In the genomic region with DNA sequence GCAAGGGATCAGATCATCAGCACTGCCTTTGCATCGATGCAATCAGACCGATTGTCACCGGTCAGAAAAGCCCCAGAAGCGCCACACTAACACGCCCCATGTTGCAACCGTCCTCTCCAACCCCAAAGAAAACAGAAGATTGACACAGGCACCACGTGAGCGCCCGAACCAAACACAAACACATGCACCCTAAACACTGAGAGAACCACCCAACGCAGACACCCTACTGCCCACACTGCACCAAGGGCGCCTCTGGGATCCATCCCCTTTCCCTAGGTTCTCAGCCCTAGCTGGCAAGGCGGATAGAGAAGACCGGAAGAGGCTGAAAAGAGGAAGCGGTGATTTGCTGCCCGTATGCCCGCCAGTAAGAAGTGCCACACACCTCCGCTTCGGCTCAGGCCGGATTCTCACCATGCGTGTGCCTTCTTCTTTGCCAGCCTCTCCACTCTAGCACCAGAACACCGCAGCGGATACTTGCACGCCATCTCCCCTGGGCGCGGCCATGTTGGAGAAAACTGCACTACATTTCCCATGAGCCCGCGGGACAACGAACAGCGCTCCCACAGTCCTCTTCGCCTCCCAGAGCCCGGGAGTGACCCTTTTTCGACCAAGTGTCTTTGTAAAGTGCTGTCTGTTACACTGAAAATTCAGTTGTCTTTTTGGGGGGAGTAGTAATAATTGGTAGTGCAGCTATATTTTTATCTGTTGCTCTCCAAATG, we compare ENCODE assay signal across 8 cellular contexts. TPM values are rescaled to one million over a fixed set of nuclear protein-coding genes. Genes with fewer than 3 reads are reported as not detected.
DNase-seq lines count a peak whose midpoint lies in the region; ATAC-seq lines count a peak whose summit lies in the region.

Gene ALKBH8 (minus strand): TSS at position 517 of the 719 bp plus-strand sequence. CDS start 4,842 bp downstream, outside the sequence.

- peak; percentile 84 for ATAC-seq in GM19324 (IDR thresholded peaks at IDR 0.05; ENCODE audit: low FRiP score, unreplicated experiment)
- peak; percentile 72 for ATAC-seq in HG03457 (IDR thresholded peaks at IDR 0.05; ENCODE audit: unreplicated experiment)
- ATAC-seq in memory B cell (ENCODE audit: low read depth): peak; percentile 80

- CTCF ChIA-PET in activated CD4-positive, alpha-beta memory T cell treated with anti-CD3 and anti-CD28 coated beads, Interleukin-2, amount 10 ng/mL, durations not matched to agents 7 days and 5 days (lab: Charles Lee): interaction anchor here (1.0 to 6.2 kb wide), 5 partner anchors 10 to 123 kb away, joined by 3 to 58 read pairs (median 4); partner anchors contain the start of gene CWF19L2

- no peaks in the 10 kb centered on the region for H3K9me3 Mint-ChIP-seq in activated CD4-positive, alpha-beta memory T cell treated with anti-CD3 and anti-CD28 coated beads, Interleukin-2, amount 10 ng/mL, durations not matched to agents 7 days and 5 days
- H3K9me3 Mint-ChIP-seq in memory B cell: no peaks in the 10 kb centered on the region

- H3K4me3 Mint-ChIP-seq in activated CD4-positive, alpha-beta memory T cell treated with anti-CD3 and anti-CD28 coated beads, Interleukin-2, amount 10 ng/mL, durations not matched to agents 7 days and 5 days: peak within 1 kb of the TSS; percentile 92
- peak within 1 kb of the TSS; percentile 87 for H3K4me3 Mint-ChIP-seq in memory B cell

- H3K36me3 Mint-ChIP-seq in activated CD4-positive, alpha-beta memory T cell treated with anti-CD3 and anti-CD28 coated beads, Interleukin-2, amount 10 ng/mL, durations not matched to agents 7 days and 5 days (ENCODE audit: low read depth): no peaks in the 10 kb centered on the region
- H3K36me3 Mint-ChIP-seq in memory B cell: peaks cover 2% of the 10 kb centered on the region

- no peaks in the 10 kb centered on the region for H3K27me3 Mint-ChIP-seq in activated CD4-positive, alpha-beta memory T cell treated with anti-CD3 and anti-CD28 coated beads, Interleukin-2, amount 10 ng/mL, durations not matched to agents 7 days and 5 days
- no peaks in the 10 kb centered on the region for H3K27me3 Mint-ChIP-seq in memory B cell

- peaks cover 53% of the 10 kb centered on the region for H3K4me1 Mint-ChIP-seq in activated CD4-positive, alpha-beta memory T cell treated with anti-CD3 and anti-CD28 coated beads, Interleukin-2, amount 10 ng/mL, durations not matched to agents 7 days and 5 days
- peaks cover 34% of the 10 kb centered on the region for H3K4me1 Mint-ChIP-seq in memory B cell

- H3K27ac Mint-ChIP-seq in activated CD4-positive, alpha-beta memory T cell treated with anti-CD3 and anti-CD28 coated beads, Interleukin-2, amount 10 ng/mL, durations not matched to agents 7 days and 5 days: peak within 1 kb of the TSS; percentile 91
- peak within 1 kb of the TSS; percentile 91 for H3K27ac Mint-ChIP-seq in memory B cell

- DNase-seq in C1 segment of cervical spinal cord (lab: John Stamatoyannopoulos, UW): peak; percentile 21 to 83 (median 69)
- peak; percentile 78 for DNase-seq in NCI-H82 (lab: John Stamatoyannopoulos, UW)
- DNase-seq in activated CD4-positive, alpha-beta memory T cell treated with anti-CD3 and anti-CD28 coated beads, Interleukin-2, amount 10 ng/mL, durations not matched to agents 7 days and 5 days: peak; percentile 84
- DNase-seq in effector CD8-positive, alpha-beta T cell (lab: John Stamatoyannopoulos, UW): peak; percentile 56
- peak; percentile 62 to 70 for DNase-seq in memory B cell (ENCODE audit: low spot score in 2 of 2)
- peak; percentile 42 for DNase-seq in stimulated activated CD8-positive, alpha-beta memory T cell treated with anti-CD3 and anti-CD28 coated beads, Interleukin-12 subunit alpha, Interleukin-12 subunit beta, amount 100 ng/mL, for 24 hours (ENCODE audit: extremely low read depth)

- POLR2A ChIA-PET in activated CD4-positive, alpha-beta memory T cell treated with anti-CD3 and anti-CD28 coated beads, Interleukin-2, amount 10 ng/mL, durations not matched to agents 7 days and 5 days (lab: Charles Lee): interaction anchor here (1.0 to 1.9 kb wide), 5 partner anchors 10 to 444 kb away, joined by 3 to 8 read pairs (median 4); partner anchors contain the start of genes CUL5 and CWF19L2

RNA-seq across cellular contexts. Expression of gene ALKBH8, which starts in this region (rescaled TPM):
- 1 to 10 TPM; 7.7 to 8.4 TPM for total RNA-seq in activated CD4-positive, alpha-beta memory T cell treated with anti-CD3 and anti-CD28 coated beads, Interleukin-2, amount 10 ng/mL, durations not matched to agents 7 days and 5 days

Comparison
In these comparisons a context has a peak if more than half of its experiments do, and no peak if none do; other contexts are left out.
1. Peak in every context shown above with its lines: DNase-seq and ATAC-seq.